Comparison of ENCODE assay signal across 28 cellular contexts in genomic region chr3:197833930-197834715, GRCh38. TPM values are rescaled to one million over a fixed set of nuclear protein-coding genes. Genes with fewer than 3 reads are reported as not detected.
DNase-seq lines count a peak whose midpoint lies in the region; ATAC-seq and TF ChIP-seq lines count a peak whose summit lies in the region.
"Had no signal": no experiment of that assay in that cellular context is flagged by ENCODE, and none has a peak within 500 bp of the region (broad histone marks: within the 10 kb centered on the region; RNA-seq: fewer than 3 reads in every experiment).

No MANE protein-coding gene starts in this region.

- peaks cover 9% of the 10 kb centered on the region for H3K4me1 Mint-ChIP-seq in activated CD4-positive, alpha-beta memory T cell treated with anti-CD3 and anti-CD28 coated beads for 36 hours (ENCODE audit: low read depth)
- peaks cover 9% of the 10 kb centered on the region for H3K4me1 Mint-ChIP-seq in activated CD4-positive, alpha-beta memory T cell treated with anti-CD3 and anti-CD28 coated beads, Interleukin-2, amount 10 ng/mL, durations not matched to agents 7 days and 5 days
- no peaks in the 10 kb centered on the region for H3K4me1 Mint-ChIP-seq in nephron progenitor cell
- H3K4me1 Mint-ChIP-seq in activated CD4-positive, alpha-beta T cell treated with anti-CD3 and anti-CD28 coated beads, Interleukin-2, amount 10 ng/mL, durations not matched to agents 24 days and 14 days, result peaks cover 2% of the 10 kb centered on the region
- H3K4me1 Mint-ChIP-seq: GM23338 had no signal

- ATAC-seq in GM18868 (IDR thresholded peaks at IDR 0.05; ENCODE audit: unreplicated experiment) (peak; percentile 56), HG03432 (IDR thresholded peaks at IDR 0.05; ENCODE audit: unreplicated experiment) (peak; percentile 59)
- ATAC-seq: GM23338; heart right ventricle; left colon; right lobe of liver; SK-N-SH treated with all-trans-retinoic acid at 6 μM for 48 hours; stimulated activated naive CD8-positive, alpha-beta T cell treated with anti-CD3 and anti-CD28 coated beads, Interleukin-15, Interleukin-2, amounts not matched to agents 100 U/mL and 50 U/mL, for 24 hours had no signal

- no peak overlapping the region for H3K4me3 Mint-ChIP-seq in activated CD4-positive, alpha-beta memory T cell treated with anti-CD3 and anti-CD28 coated beads for 36 hours
- no peak overlapping the region for H3K4me3 Mint-ChIP-seq in activated CD4-positive, alpha-beta memory T cell treated with anti-CD3 and anti-CD28 coated beads, Interleukin-2, amount 10 ng/mL, durations not matched to agents 7 days and 5 days
- no peak overlapping the region for H3K4me3 Mint-ChIP-seq in nephron progenitor cell
- no peak overlapping the region for H3K4me3 Mint-ChIP-seq in activated CD4-positive, alpha-beta T cell treated with anti-CD3 and anti-CD28 coated beads, Interleukin-2, amount 10 ng/mL, durations not matched to agents 24 days and 14 days
- H3K4me3 Mint-ChIP-seq: CD8-positive, alpha-beta memory T cell; GM23338 had no signal

- CTCF ChIA-PET in activated CD4-positive, alpha-beta memory T cell treated with anti-CD3 and anti-CD28 coated beads for 36 hours (lab: Charles Lee), result no interaction called here
- CTCF ChIA-PET in activated CD4-positive, alpha-beta memory T cell treated with anti-CD3 and anti-CD28 coated beads, Interleukin-2, amount 10 ng/mL, durations not matched to agents 7 days and 5 days (lab: Charles Lee), result no interaction called here

- POLR2A ChIA-PET in activated CD4-positive, alpha-beta memory T cell treated with anti-CD3 and anti-CD28 coated beads for 36 hours (lab: Charles Lee), result no interaction called here
- POLR2A ChIA-PET in activated CD4-positive, alpha-beta memory T cell treated with anti-CD3 and anti-CD28 coated beads, Interleukin-2, amount 10 ng/mL, durations not matched to agents 7 days and 5 days (lab: Charles Lee), result no interaction called here

- peaks cover 34% of the 10 kb centered on the region for H3K36me3 Mint-ChIP-seq in activated CD4-positive, alpha-beta memory T cell treated with anti-CD3 and anti-CD28 coated beads for 36 hours
- peaks cover 52% of the 10 kb centered on the region for H3K36me3 Mint-ChIP-seq in activated CD4-positive, alpha-beta memory T cell treated with anti-CD3 and anti-CD28 coated beads, Interleukin-2, amount 10 ng/mL, durations not matched to agents 7 days and 5 days (ENCODE audit: low read depth)
- H3K36me3 Mint-ChIP-seq in nephron progenitor cell (ENCODE audit: low read depth), result peaks cover 60% of the 10 kb centered on the region
- peaks cover 46% of the 10 kb centered on the region for H3K36me3 Mint-ChIP-seq in activated CD4-positive, alpha-beta T cell treated with anti-CD3 and anti-CD28 coated beads, Interleukin-2, amount 10 ng/mL, durations not matched to agents 24 days and 14 days (ENCODE audit: low read depth)

- peak overlapping the region; percentile 56 for H3K27ac Mint-ChIP-seq in activated CD4-positive, alpha-beta memory T cell treated with anti-CD3 and anti-CD28 coated beads for 36 hours
- H3K27ac Mint-ChIP-seq in activated CD4-positive, alpha-beta memory T cell treated with anti-CD3 and anti-CD28 coated beads, Interleukin-2, amount 10 ng/mL, durations not matched to agents 7 days and 5 days, result no peak overlapping the region
- H3K27ac Mint-ChIP-seq in nephron progenitor cell, result peak overlapping the region; percentile 43
- H3K27ac Mint-ChIP-seq in activated CD4-positive, alpha-beta T cell treated with anti-CD3 and anti-CD28 coated beads, Interleukin-2, amount 10 ng/mL, durations not matched to agents 24 days and 14 days, result no peak overlapping the region
- H3K27ac Mint-ChIP-seq: GM23338 had no signal

- intact Hi-C loops in activated CD4-positive, alpha-beta memory T cell treated with anti-CD3 and anti-CD28 coated beads for 36 hours (cut with micrococcal nuclease), result no loop called here
- intact Hi-C loops in activated CD4-positive, alpha-beta T cell treated with anti-CD3 and anti-CD28 coated beads, Interleukin-2, amount 10 ng/mL, durations not matched to agents 24 days and 14 days (cut with micrococcal nuclease), result no loop called here

- DNase-seq in activated CD4-positive, alpha-beta memory T cell treated with anti-CD3 and anti-CD28 coated beads for 36 hours, result no peak
- no peak for DNase-seq in activated CD4-positive, alpha-beta memory T cell treated with anti-CD3 and anti-CD28 coated beads, Interleukin-2, amount 10 ng/mL, durations not matched to agents 7 days and 5 days
- DNase-seq in nephron progenitor cell (no peak), NCI-H1092 treated with DMSO at 0.1 percent for 48 hours (lab: John Stamatoyannopoulos, UW) (no peak), NCI-H345 (lab: John Stamatoyannopoulos, UW) (no peak)
- no peak for DNase-seq in activated CD4-positive, alpha-beta T cell treated with anti-CD3 and anti-CD28 coated beads, Interleukin-2, amount 10 ng/mL, durations not matched to agents 24 days and 14 days
- DNase-seq: activated CD4-positive, alpha-beta T cell treated with anti-CD3 and anti-CD28 coated beads for 4 hours; activated effector memory CD4-positive, alpha-beta T cell treated with Interleukin-2 at 50 U/mL for 16 hours; brain microvascular endothelial cell; CD8-positive, alpha-beta memory T cell; DMS153; effector CD8-positive, alpha-beta T cell; foreskin fibroblast; heart right ventricle; IMR-90; left colon; mesenchymal stem cell; NCI-H1105 treated with DMSO at 0.1 percent for 48 hours; NCI-H2081; NCI-H82; right lobe of liver; stimulated activated CD4-positive, alpha-beta T cell treated with anti-CD3 and anti-CD28 coated beads, Interleukin-4, amount 100 ng/mL, for 4 hours; stimulated activated naive CD8-positive, alpha-beta T cell treated with anti-CD3 and anti-CD28 coated beads, Interleukin-15, Interleukin-2, amounts not matched to agents 100 U/mL and 50 U/mL, for 24 hours; tibial artery had no signal

- H3K9me3 Mint-ChIP-seq in activated CD4-positive, alpha-beta memory T cell treated with anti-CD3 and anti-CD28 coated beads for 36 hours, result no peaks in the 10 kb centered on the region
- no peaks in the 10 kb centered on the region for H3K9me3 Mint-ChIP-seq in activated CD4-positive, alpha-beta memory T cell treated with anti-CD3 and anti-CD28 coated beads, Interleukin-2, amount 10 ng/mL, durations not matched to agents 7 days and 5 days
- H3K9me3 Mint-ChIP-seq in nephron progenitor cell, result no peaks in the 10 kb centered on the region
- H3K9me3 Mint-ChIP-seq in activated CD4-positive, alpha-beta T cell treated with anti-CD3 and anti-CD28 coated beads, Interleukin-2, amount 10 ng/mL, durations not matched to agents 24 days and 14 days, result no peaks in the 10 kb centered on the region
- H3K9me3 Mint-ChIP-seq: CD8-positive, alpha-beta memory T cell; GM23338 had no signal

- no peaks in the 10 kb centered on the region for H3K27me3 Mint-ChIP-seq in activated CD4-positive, alpha-beta memory T cell treated with anti-CD3 and anti-CD28 coated beads for 36 hours
- H3K27me3 Mint-ChIP-seq in activated CD4-positive, alpha-beta memory T cell treated with anti-CD3 and anti-CD28 coated beads, Interleukin-2, amount 10 ng/mL, durations not matched to agents 7 days and 5 days, result no peaks in the 10 kb centered on the region
- no peaks in the 10 kb centered on the region for H3K27me3 Mint-ChIP-seq in nephron progenitor cell (ENCODE audit: low read depth, poor library complexity)
- no peaks in the 10 kb centered on the region for H3K27me3 Mint-ChIP-seq in activated CD4-positive, alpha-beta T cell treated with anti-CD3 and anti-CD28 coated beads, Interleukin-2, amount 10 ng/mL, durations not matched to agents 24 days and 14 days
- H3K27me3 Mint-ChIP-seq: CD8-positive, alpha-beta memory T cell had no signal

- no peak for TF ChIP-seq CTCF in nephron progenitor cell (IDR thresholded peaks at IDR 0.05)

RNA-seq across cellular contexts. Expression of gene LRCH3, which starts 43.1 kb away (rescaled TPM):
- total RNA-seq in activated CD4-positive, alpha-beta memory T cell treated with anti-CD3 and anti-CD28 coated beads for 36 hours, result 10 to 100 TPM; 50.1 to 51.1 TPM
- 10 to 100 TPM; 58.5 to 65.8 TPM for total RNA-seq in activated CD4-positive, alpha-beta memory T cell treated with anti-CD3 and anti-CD28 coated beads, Interleukin-2, amount 10 ng/mL, durations not matched to agents 7 days and 5 days
- 54.7 and 56.4 TPM in 2 replicates for total RNA-seq in activated CD4-positive, alpha-beta T cell treated with anti-CD3 and anti-CD28 coated beads, Interleukin-2, amount 10 ng/mL, durations not matched to agents 24 days and 14 days

Comparison
In these comparisons a context has a peak if more than half of its experiments do, and no peak if none do; other contexts are left out.
1. H3K27ac Mint-ChIP-seq: peak in activated CD4-positive, alpha-beta memory T cell treated with anti-CD3 and anti-CD28 coated beads for 36 hours (single experiment) and nephron progenitor cell (single experiment); none in activated CD4-positive, alpha-beta memory T cell treated with anti-CD3 and anti-CD28 coated beads, Interleukin-2, amount 10 ng/mL, durations not matched to agents 7 days and 5 days (single experiment) and activated CD4-positive, alpha-beta T cell treated with anti-CD3 and anti-CD28 coated beads, Interleukin-2, amount 10 ng/mL, durations not matched to agents 24 days and 14 days (single experiment).